In the genomic region with DNA sequence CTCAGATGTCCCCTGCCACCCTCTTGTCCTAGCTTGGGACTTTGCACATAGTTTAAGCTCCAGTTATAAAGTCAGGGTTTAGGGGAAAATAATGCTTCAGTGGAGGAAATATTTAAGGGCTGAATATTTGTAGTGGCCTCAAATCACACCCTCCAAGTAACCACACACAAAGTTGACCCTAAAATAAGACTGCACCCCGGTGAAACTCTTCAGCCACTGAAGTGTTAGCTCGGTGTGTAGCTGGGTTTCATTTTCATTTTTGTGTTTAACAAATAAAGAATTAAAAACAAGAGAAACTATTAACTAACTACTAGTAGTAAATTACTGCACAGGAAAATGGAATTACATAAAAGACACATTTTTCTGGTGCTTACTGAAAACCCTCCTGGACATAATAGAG, we compare ENCODE assay signal across 1 cellular context.
TF ChIP-seq lines count a peak whose summit lies in the region.

No MANE protein-coding gene starts in this region.

TF ChIP-seq in GM12878, 131 proteins besides CTCF, POLR2A, EP300 and RAD21 (continued from another document):
- TF ChIP-seq, protein P1, sequence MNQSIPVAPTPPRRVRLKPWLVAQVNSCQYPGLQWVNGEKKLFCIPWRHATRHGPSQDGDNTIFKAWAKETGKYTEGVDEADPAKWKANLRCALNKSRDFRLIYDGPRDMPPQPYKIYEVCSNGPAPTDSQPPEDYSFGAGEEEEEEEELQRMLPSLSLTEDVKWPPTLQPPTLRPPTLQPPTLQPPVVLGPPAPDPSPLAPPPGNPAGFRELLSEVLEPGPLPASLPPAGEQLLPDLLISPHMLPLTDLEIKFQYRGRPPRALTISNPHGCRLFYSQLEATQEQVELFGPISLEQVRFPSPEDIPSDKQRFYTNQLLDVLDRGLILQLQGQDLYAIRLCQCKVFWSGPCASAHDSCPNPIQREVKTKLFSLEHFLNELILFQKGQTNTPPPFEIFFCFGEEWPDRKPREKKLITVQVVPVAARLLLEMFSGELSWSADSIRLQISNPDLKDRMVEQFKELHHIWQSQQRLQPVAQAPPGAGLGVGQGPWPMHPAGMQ (IDR thresholded peaks at IDR 0.05; ENCODE audit: borderline replicate concordance): no peak
- TF ChIP-seq FOXK2 (IDR thresholded peaks at IDR 0.05) (no peak), RUNX3 (IDR thresholded peaks at IDR 0.05; ENCODE audit: low read length) (peak; percentile 51; the same call in 1 of the 2 replicates), CEBPB (IDR thresholded peaks at IDR 0.05; ENCODE audit: borderline replicate concordance in 1 of 2, low read depth in 2 of 2, low read length in 2 of 2) (no peak), SRF (IDR thresholded peaks at IDR 0.05; ENCODE audit: low read depth in 2 of 2, low read length in 2 of 2) (no peak), CHD2 (IDR thresholded peaks at IDR 0.05; ENCODE audit: borderline replicate concordance, low read depth, low read length) (no peak)
- TF ChIP-seq, protein P2, sequence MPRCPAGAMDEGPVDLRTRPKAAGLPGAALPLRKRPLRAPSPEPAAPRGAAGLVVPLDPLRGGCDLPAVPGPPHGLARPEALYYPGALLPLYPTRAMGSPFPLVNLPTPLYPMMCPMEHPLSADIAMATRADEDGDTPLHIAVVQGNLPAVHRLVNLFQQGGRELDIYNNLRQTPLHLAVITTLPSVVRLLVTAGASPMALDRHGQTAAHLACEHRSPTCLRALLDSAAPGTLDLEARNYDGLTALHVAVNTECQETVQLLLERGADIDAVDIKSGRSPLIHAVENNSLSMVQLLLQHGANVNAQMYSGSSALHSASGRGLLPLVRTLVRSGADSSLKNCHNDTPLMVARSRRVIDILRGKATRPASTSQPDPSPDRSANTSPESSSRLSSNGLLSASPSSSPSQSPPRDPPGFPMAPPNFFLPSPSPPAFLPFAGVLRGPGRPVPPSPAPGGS (IDR thresholded peaks at IDR 0.05; ENCODE audit: borderline replicate concordance, insufficient read depth, low read depth, low read length, poor library complexity, severe bottlenecking): no peak
